Comparison of ENCODE assay signal across 8 cellular contexts in the genomic region with DNA sequence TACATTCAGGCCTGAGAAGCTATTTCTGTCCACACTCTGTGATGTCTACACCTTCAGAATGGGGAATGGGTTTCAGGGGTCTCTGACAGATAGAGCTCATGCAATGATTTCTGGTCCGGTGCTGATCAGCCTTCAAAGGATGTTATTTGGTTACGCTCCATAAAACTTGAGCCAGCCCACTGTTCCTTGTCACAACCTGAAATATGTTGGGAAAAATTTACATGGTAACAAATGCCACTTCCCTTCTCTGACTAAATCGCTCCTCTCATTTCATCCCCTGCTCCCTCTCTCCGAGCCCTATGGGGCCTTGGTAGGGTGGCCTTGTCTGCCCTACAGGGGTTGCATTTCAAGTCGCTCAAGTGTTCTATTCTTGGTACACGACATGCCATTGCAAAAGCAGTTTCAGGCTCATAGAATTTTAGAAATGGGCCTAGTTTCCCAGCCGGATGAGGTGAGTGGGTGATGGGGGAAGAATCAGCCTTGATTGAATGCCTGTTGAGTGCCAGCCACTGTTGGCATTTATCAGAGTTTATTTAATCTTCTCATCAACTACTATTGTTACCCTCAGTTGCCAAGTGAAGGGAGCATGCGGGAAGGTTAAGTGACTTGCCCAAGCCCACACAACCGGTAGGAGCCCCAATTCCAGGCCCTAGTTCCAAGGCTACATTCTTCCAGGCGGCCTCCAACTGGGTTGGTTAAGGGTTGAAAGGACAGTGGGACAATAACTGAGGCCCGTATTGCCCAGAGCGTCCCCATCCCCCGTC. TPM values are rescaled to one million over a fixed set of nuclear protein-coding genes. Genes with fewer than 3 reads are reported as not detected.
DNase-seq lines count a peak whose midpoint lies in the region; ATAC-seq and TF ChIP-seq lines count a peak whose summit lies in the region.

No MANE protein-coding gene starts in this region.

- H3K27me3 ChIP-seq in SJSA1 (replicated peaks) (no peaks in the 10 kb centered on the region), right atrium auricular region (no peaks in the 10 kb centered on the region)

- H3K27ac ChIP-seq in SJSA1 = peak overlapping the region; percentile 63
- H3K27ac ChIP-seq in right atrium auricular region = peak overlapping the region; percentile 92 to 95

- H3K36me3 ChIP-seq in ES-I3 (ENCODE audit: insufficient read depth, low read length) = no peaks in the 10 kb centered on the region
- peaks cover 14% of the 10 kb centered on the region for H3K36me3 ChIP-seq in SJSA1
- H3K36me3 ChIP-seq in right atrium auricular region = no peaks in the 10 kb centered on the region

- no peaks in the 10 kb centered on the region for H3K9me3 ChIP-seq in ES-I3 (ENCODE audit: control insufficient read depth, insufficient read depth, low read length)
- no peaks in the 10 kb centered on the region for H3K9me3 ChIP-seq in SJSA1 (replicated peaks)
- no peaks in the 10 kb centered on the region for H3K9me3 ChIP-seq in right atrium auricular region

- H3K4me3 Mint-ChIP-seq in immature natural killer cell = no peak overlapping the region

- H3K9ac ChIP-seq in ES-I3 (ENCODE audit: low read depth, low read length) = peak overlapping the region; percentile 53

- peaks cover 0 to 2% (median 0%) of the 10 kb centered on the region in 3 donors for H3K27me3 Mint-ChIP-seq in immature natural killer cell (ENCODE audit: low read depth in 3 of 3)

- peaks cover 0 to 4% (median 3%) of the 10 kb centered on the region in 3 donors for H3K36me3 Mint-ChIP-seq in immature natural killer cell

- no peak for DNase-seq in SJSA1 (ENCODE audit: low read depth in 1 of 2, low spot score in 2 of 2)
- DNase-seq in right atrium auricular region (ENCODE audit: low spot score) = no peak
- DNase-seq in skeletal muscle cell (ENCODE audit: low read depth) = no peak
- DNase-seq in middle frontal gyrus (ENCODE audit: extremely low spot score, low spot score) = no peak
- DNase-seq in immature natural killer cell = no peak
- no peak for DNase-seq in activated CD4-positive, alpha-beta T cell treated with anti-CD3 and anti-CD28 coated beads for 48 hours

- no peak for TF ChIP-seq CTCF in right atrium auricular region (IDR thresholded peaks at IDR 0.05)

- peak overlapping the region in 1 of 6 donors; percentile 21 for H3K27ac Mint-ChIP-seq in immature natural killer cell

- peaks cover 20% of the 10 kb centered on the region for H3K4me1 ChIP-seq in ES-I3 (ENCODE audit: insufficient read depth, low read length)
- H3K4me1 ChIP-seq in SJSA1 (replicated peaks) = peaks cover 30% of the 10 kb centered on the region
- H3K4me1 ChIP-seq in right atrium auricular region = peaks cover 0 to 48% of the 10 kb centered on the region in 2 donors

- ATAC-seq in HG03354 (IDR thresholded peaks at IDR 0.05; ENCODE audit: poor library complexity, severe bottlenecking, unreplicated experiment) = no peak

- H3K9me3 Mint-ChIP-seq in immature natural killer cell = no peaks in the 10 kb centered on the region

- H3K4me3 ChIP-seq in SJSA1 (peak overlapping the region; percentile 73), right atrium auricular region (peak overlapping the region; percentile 26 to 47), skeletal muscle cell (ENCODE audit: low read depth, low read length) (peak overlapping the region; percentile 24)

- peaks cover 33% of the 10 kb centered on the region in 2 donors for H3K4me1 Mint-ChIP-seq in immature natural killer cell

RNA-seq across cellular contexts. Expression of a gene that starts 1.0 kb away (rescaled TPM):
- 20.9 and 32.6 TPM in 2 replicates for total RNA-seq in SJSA1 (2014; rRNA removed; shearing (Covaris generic))
- total RNA-seq in right atrium auricular region = 100 to 1,000 TPM; 115 to 118 TPM
- polyA plus RNA-seq in immature natural killer cell = 10 to 100 TPM; 26.9 to 70.6 (median 33.1) TPM
